In the genomic region with DNA sequence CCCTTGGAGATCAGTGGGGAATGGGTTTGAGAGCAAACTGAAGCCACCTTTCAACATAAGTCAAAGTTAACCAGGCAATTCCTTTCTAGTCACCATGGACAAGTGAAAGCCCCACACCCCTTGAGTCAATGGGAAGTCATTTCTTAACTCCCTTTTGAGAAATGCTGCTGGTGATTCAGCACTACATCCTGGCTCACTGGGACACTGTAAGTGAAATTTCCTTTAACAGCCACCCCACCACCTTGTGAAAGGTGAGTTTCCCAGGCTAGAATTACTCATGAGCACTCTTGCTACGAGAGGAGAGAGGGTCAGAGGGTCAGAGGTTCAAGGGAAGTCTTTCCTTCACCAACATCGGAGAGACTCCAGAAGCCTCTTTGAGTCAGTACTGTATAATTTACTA, we compare ENCODE assay signal across 8 cellular contexts.
A peak's percentile ranks its signal among the peaks of the same experiment; 100 is the strongest.
DNase-seq lines count a peak whose midpoint lies in the region; ATAC-seq, FAIRE-seq and TF ChIP-seq lines count a peak whose summit lies in the region.

No MANE protein-coding gene starts in this region.

- H2BK12ac ChIP-seq in neuronal stem cell (ENCODE audit: low read length), result no peak overlapping the region

- no peak overlapping the region for H3K4ac ChIP-seq in neuronal stem cell (ENCODE audit: low read length)

- H3K9ac ChIP-seq in Karpas-422 (ENCODE audit: low read length) (no peak overlapping the region), neuronal stem cell (ENCODE audit: low read depth, low read length, poor library complexity) (no peak overlapping the region)

- H3K27ac Mint-ChIP-seq in CD8-positive, alpha-beta T cell, result no peak overlapping the region

- H2BK15ac ChIP-seq in neuronal stem cell (ENCODE audit: low read length), result no peak overlapping the region

- H3K27me3 ChIP-seq in Karpas-422 (ENCODE audit: low read length) (no peaks in the 10 kb centered on the region), neuronal stem cell (ENCODE audit: control insufficient read depth in 3 of 3, insufficient read depth in 3 of 3, low read depth in 1 of 3, low read length in 3 of 3) (no peaks in the 10 kb centered on the region)
- no peaks in the 10 kb centered on the region for H3K27me3 ChIP-seq in CD8-positive, alpha-beta T cell (ENCODE audit: insufficient read depth, low read length)

- H3K9me3 Mint-ChIP-seq in CD8-positive, alpha-beta T cell, result no peaks in the 10 kb centered on the region

- H3K9me2 ChIP-seq in Karpas-422 (replicated peaks; ENCODE audit: insufficient read depth, low read length), result no peaks in the 10 kb centered on the region

- H2AFZ ChIP-seq in Karpas-422 (ENCODE audit: low read length) (no peak overlapping the region), neuronal stem cell (ENCODE audit: low read length) (no peak overlapping the region)

- H3K4me3 Mint-ChIP-seq in CD8-positive, alpha-beta T cell, result no peak overlapping the region

- no peak overlapping the region for H3K14ac ChIP-seq in neuronal stem cell (ENCODE audit: low read length)

- no peak overlapping the region for H3K27ac ChIP-seq in Karpas-422 (ENCODE audit: low read length)
- H3K27ac ChIP-seq in CD8-positive, alpha-beta T cell (ENCODE audit: low read depth, low read length), result no peak overlapping the region
- no peak overlapping the region for H3K27ac ChIP-seq in neuronal stem cell (replicated peaks; ENCODE audit: low read length)

- H2AK5ac ChIP-seq in neuronal stem cell (ENCODE audit: low read depth, low read length), result no peak overlapping the region

- no peaks in the 10 kb centered on the region for H3K79me2 ChIP-seq in Karpas-422 (ENCODE audit: low read length)

- H3K79me1 ChIP-seq in neuronal stem cell (ENCODE audit: low read depth, low read length), result no peaks in the 10 kb centered on the region

- no peak overlapping the region for H3K18ac ChIP-seq in neuronal stem cell (ENCODE audit: low read length)

- intact Hi-C loops in CD8-positive, alpha-beta T cell (cut with DNase I, micrococcal nuclease), result no loop called here

- H3K36me3 ChIP-seq in Karpas-422 (ENCODE audit: insufficient read depth, low read length) (no peaks in the 10 kb centered on the region), neuronal stem cell (replicated peaks in 1 of 2; ENCODE audit: control insufficient read depth in 2 of 2, insufficient read depth in 2 of 2, low read length in 2 of 2) (no peaks in the 10 kb centered on the region)
- H3K36me3 ChIP-seq in CD8-positive, alpha-beta T cell (ENCODE audit: insufficient read depth, low read length), result no peaks in the 10 kb centered on the region

- no peaks in the 10 kb centered on the region for H3K36me3 Mint-ChIP-seq in CD8-positive, alpha-beta T cell

- DNase-seq in RCC 7860 (ENCODE audit: low spot score) (peak; percentile 78), lung microvascular endothelial cell (ENCODE audit: low read depth in 2 of 2) (peak; percentile 10 to 93), putamen (ENCODE audit: low spot score) (no peak), Karpas-422 (no peak), neuronal stem cell (ENCODE audit: low spot score) (no peak)
- no peak for DNase-seq in CD8-positive, alpha-beta T cell

- H3K23ac ChIP-seq in neuronal stem cell (ENCODE audit: low read depth, low read length, poor library complexity), result no peak overlapping the region

- peak; percentile 64 for ATAC-seq in GM18511 (IDR thresholded peaks at IDR 0.05; ENCODE audit: unreplicated experiment)
- peak; percentile 67 for ATAC-seq in HG02588 (IDR thresholded peaks at IDR 0.05; ENCODE audit: unreplicated experiment)
- ATAC-seq in CD8-positive, alpha-beta T cell, result no peak

- WGBS in neuronal stem cell (ENCODE audit: extremely low coverage in 2 of 2, insufficient read length in 2 of 2, insufficient replicate concordance in 1 of 2), 2 donors, result no CpG with 5 or more reads among the region's 2 CpGs

- no peaks in the 10 kb centered on the region for H4K20me1 ChIP-seq in Karpas-422 (ENCODE audit: insufficient read depth, low read depth, low read length)

- H3K4me3 ChIP-seq in Karpas-422 (ENCODE audit: low read length) (no peak overlapping the region), neuronal stem cell (ENCODE audit: low read length in 2 of 2) (no peak overlapping the region)
- no peak overlapping the region for H3K4me3 ChIP-seq in CD8-positive, alpha-beta T cell (ENCODE audit: low read depth, low read length)

- no peak overlapping the region for H2BK5ac ChIP-seq in neuronal stem cell (ENCODE audit: low read length)

- H3K4me1 ChIP-seq in Karpas-422 (ENCODE audit: low read length), result no peaks in the 10 kb centered on the region
- H3K4me1 ChIP-seq in CD8-positive, alpha-beta T cell (ENCODE audit: insufficient read depth, low read length), result no peaks in the 10 kb centered on the region
- no peaks in the 10 kb centered on the region for H3K4me1 ChIP-seq in neuronal stem cell (ENCODE audit: control insufficient read depth in 2 of 2, insufficient read depth in 1 of 2, low read depth in 1 of 2, low read length in 2 of 2)

- no peaks in the 10 kb centered on the region for H3K4me1 Mint-ChIP-seq in CD8-positive, alpha-beta T cell (ENCODE audit: low read depth)

- H2BK120ac ChIP-seq in neuronal stem cell (ENCODE audit: low read depth, low read length), result no peak overlapping the region

- POLR2A ChIA-PET in CD8-positive, alpha-beta T cell (lab: Charles Lee), result no interaction called here

- TF ChIP-seq CTCF in CD8-positive, alpha-beta T cell (IDR thresholded peaks at IDR 0.05), result no peak

- CTCF ChIA-PET in CD8-positive, alpha-beta T cell (lab: Charles Lee), result no interaction called here

- H3K4me2 ChIP-seq in Karpas-422 (ENCODE audit: low read depth, low read length, poor library complexity, severe bottlenecking) (no peak overlapping the region), neuronal stem cell (ENCODE audit: insufficient read depth, low read length, poor library complexity, severe bottlenecking) (no peak overlapping the region)

- no peaks in the 10 kb centered on the region for H3K27me3 Mint-ChIP-seq in CD8-positive, alpha-beta T cell (ENCODE audit: low read depth)

- H3K9me3 ChIP-seq in Karpas-422 (ENCODE audit: low read length) (no peaks in the 10 kb centered on the region), neuronal stem cell (replicated peaks in 1 of 2; ENCODE audit: control insufficient read depth in 2 of 2, insufficient read depth in 1 of 2, low read depth in 1 of 2, low read length in 2 of 2) (no peaks in the 10 kb centered on the region)
- no peaks in the 10 kb centered on the region for H3K9me3 ChIP-seq in CD8-positive, alpha-beta T cell (ENCODE audit: low read length)

- H4K8ac ChIP-seq in neuronal stem cell (ENCODE audit: low read depth, low read length), result no peak overlapping the region

- H4K91ac ChIP-seq in neuronal stem cell (ENCODE audit: low read depth, low read length, poor library complexity), result no peak overlapping the region

- peak; percentile 83 for FAIRE-seq in RCC 7860 (lab: Jason Lieb, UNC)

Comparison
In these comparisons a context has a peak if more than half of its experiments do, and no peak if none do; other contexts are left out.
1. DNase-seq: peak in RCC 7860 (single experiment) and lung microvascular endothelial cell (2 of 2); none in putamen (single experiment), Karpas-422 (single experiment), CD8-positive, alpha-beta T cell (0 of 7) and neuronal stem cell (single experiment).